9 cellular contexts compared by ENCODE assay signal in the genomic region with DNA sequence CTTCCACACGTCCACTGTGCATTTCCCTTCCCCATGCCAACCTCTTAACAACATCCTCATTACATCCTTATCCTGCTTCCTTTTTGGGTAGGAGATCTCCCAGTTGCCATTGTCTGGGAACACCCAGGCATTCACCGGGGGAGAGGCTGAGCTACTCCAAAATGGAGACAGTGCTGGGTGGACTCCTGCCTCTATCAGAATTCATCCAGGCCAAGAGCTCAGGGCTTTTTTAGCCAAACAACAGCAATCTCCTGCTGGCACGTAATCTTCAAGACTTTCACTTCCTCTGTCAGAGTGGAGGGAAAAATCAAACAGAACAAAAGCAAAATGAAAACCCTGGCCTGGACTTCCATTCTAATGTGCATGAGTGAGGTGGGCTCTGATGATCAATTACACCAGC.
A peak's percentile ranks its signal among the peaks of the same experiment; 100 is the strongest.
DNase-seq lines count a peak whose midpoint lies in the region; ATAC-seq and TF ChIP-seq lines count a peak whose summit lies in the region.
"Had no signal": no experiment of that assay in that cellular context is flagged by ENCODE, and none has a peak within 500 bp of the region (broad histone marks: within the 10 kb centered on the region; RNA-seq: fewer than 3 reads in every experiment).

No MANE protein-coding gene starts in this region.

- no peaks in the 10 kb centered on the region for H3K9me3 Mint-ChIP-seq in activated CD4-positive, alpha-beta T cell treated with anti-CD3 and anti-CD28 coated beads, Interleukin-2, amount 10 ng/mL, durations not matched to agents 24 days and 14 days
- H3K9me3 Mint-ChIP-seq: activated naive CD8-positive, alpha-beta T cell treated with anti-CD3 and anti-CD28 coated beads, Interleukin-2, amount 10 ng/mL, durations not matched to agents 7 days and 5 days had no signal

- no peaks in the 10 kb centered on the region for H3K79me2 ChIP-seq in Karpas-422 (ENCODE audit: low read length)

- no peak overlapping the region for H3K9ac ChIP-seq in Karpas-422 (ENCODE audit: low read length)

- H3K27ac Mint-ChIP-seq in activated CD4-positive, alpha-beta T cell treated with anti-CD3 and anti-CD28 coated beads, Interleukin-2, amount 10 ng/mL, durations not matched to agents 24 days and 14 days = peak overlapping the region; percentile 59
- H3K27ac Mint-ChIP-seq: activated naive CD8-positive, alpha-beta T cell treated with anti-CD3 and anti-CD28 coated beads, Interleukin-2, amount 10 ng/mL, durations not matched to agents 7 days and 5 days had no signal

- WGBS in esophagus muscularis mucosa = 18% methylated on average over 3 of the region's 3 CpGs

- peaks cover 9% of the 10 kb centered on the region for H3K4me1 ChIP-seq in Karpas-422 (ENCODE audit: low read length)
- peaks cover 40 to 65% (median 48%) of the 10 kb centered on the region in 4 donors for H3K4me1 ChIP-seq in esophagus muscularis mucosa
- H3K4me1 ChIP-seq in thoracic aorta (ENCODE audit: control insufficient read depth in 1 of 2, low read depth in 2 of 2) = peaks cover 11 to 52% of the 10 kb centered on the region in 2 donors

- H3K4me3 ChIP-seq in Karpas-422 (ENCODE audit: low read length) (no peak overlapping the region), esophagus muscularis mucosa (no peak overlapping the region), thoracic aorta (no peak overlapping the region)

- no peaks in the 10 kb centered on the region for H3K9me3 ChIP-seq in Karpas-422 (ENCODE audit: low read length)
- no peaks in the 10 kb centered on the region for H3K9me3 ChIP-seq in esophagus muscularis mucosa
- no peaks in the 10 kb centered on the region for H3K9me3 ChIP-seq in thoracic aorta

- no peak for TF ChIP-seq EP300 in esophagus muscularis mucosa (IDR thresholded peaks at IDR 0.05)

- no peak overlapping the region for H3K27ac ChIP-seq in Karpas-422 (ENCODE audit: low read length)
- H3K27ac ChIP-seq in esophagus muscularis mucosa (replicated peaks in 1 of 4) = peak overlapping the region; percentile 13 to 55 (median 32)
- peak overlapping the region; percentile 12 to 26 for H3K27ac ChIP-seq in thoracic aorta

- H3K36me3 ChIP-seq in Karpas-422 (ENCODE audit: insufficient read depth, low read length) (no peaks in the 10 kb centered on the region), esophagus muscularis mucosa (no peaks in the 10 kb centered on the region), thoracic aorta (no peaks in the 10 kb centered on the region)

- H3K27me3 ChIP-seq in Karpas-422 (ENCODE audit: low read length) (no peaks in the 10 kb centered on the region), esophagus muscularis mucosa (no peaks in the 10 kb centered on the region), thoracic aorta (replicated peaks; ENCODE audit: insufficient read depth) (no peaks in the 10 kb centered on the region)

- peaks cover 2% of the 10 kb centered on the region for H3K36me3 Mint-ChIP-seq in activated CD4-positive, alpha-beta T cell treated with anti-CD3 and anti-CD28 coated beads, Interleukin-2, amount 10 ng/mL, durations not matched to agents 24 days and 14 days (ENCODE audit: low read depth)

- H3K4me3 Mint-ChIP-seq in activated CD4-positive, alpha-beta T cell treated with anti-CD3 and anti-CD28 coated beads, Interleukin-2, amount 10 ng/mL, durations not matched to agents 24 days and 14 days = peak overlapping the region; percentile 45
- H3K4me3 Mint-ChIP-seq: activated naive CD8-positive, alpha-beta T cell treated with anti-CD3 and anti-CD28 coated beads, Interleukin-2, amount 10 ng/mL, durations not matched to agents 7 days and 5 days had no signal

- H3K4me2 ChIP-seq in Karpas-422 (ENCODE audit: low read depth, low read length, poor library complexity, severe bottlenecking) = no peak overlapping the region

- no peak for DNase-seq in activated CD4-positive, alpha-beta T cell treated with anti-CD3 and anti-CD28 coated beads, Interleukin-2, amount 10 ng/mL, durations not matched to agents 24 days and 14 days
- no peak for DNase-seq in activated CD4-positive, alpha-beta T cell treated with anti-CD3 and anti-CD28 coated beads for 4 hours
- DNase-seq in Karpas-422 (peak; percentile 48), esophagus muscularis mucosa (ENCODE audit: extremely low spot score) (no peak), thoracic aorta (ENCODE audit: low spot score) (no peak), NCI-H748 (lab: John Stamatoyannopoulos, UW; ENCODE audit: unreplicated experiment) (no peak), AML-193 (lab: John Stamatoyannopoulos, UW) (no peak), C1 segment of cervical spinal cord (lab: John Stamatoyannopoulos, UW) (no peak)
- DNase-seq: activated naive CD8-positive, alpha-beta T cell treated with anti-CD3 and anti-CD28 coated beads, Interleukin-2, amount 10 ng/mL, durations not matched to agents 7 days and 5 days had no signal

- H3K9me2 ChIP-seq in Karpas-422 (replicated peaks; ENCODE audit: insufficient read depth, low read length) = no peaks in the 10 kb centered on the region

- H2AFZ ChIP-seq in Karpas-422 (ENCODE audit: low read length) = no peak overlapping the region

- H3K27me3 Mint-ChIP-seq in activated CD4-positive, alpha-beta T cell treated with anti-CD3 and anti-CD28 coated beads, Interleukin-2, amount 10 ng/mL, durations not matched to agents 24 days and 14 days = peaks cover 4% of the 10 kb centered on the region

- no peak for ATAC-seq in thoracic aorta (ENCODE audit: insufficient number of reproducible peaks, low FRiP score, low read depth)

- peaks cover 7% of the 10 kb centered on the region for H3K4me1 Mint-ChIP-seq in activated CD4-positive, alpha-beta T cell treated with anti-CD3 and anti-CD28 coated beads, Interleukin-2, amount 10 ng/mL, durations not matched to agents 24 days and 14 days

- no peaks in the 10 kb centered on the region for H4K20me1 ChIP-seq in Karpas-422 (ENCODE audit: insufficient read depth, low read depth, low read length)

- TF ChIP-seq CTCF in esophagus muscularis mucosa (IDR thresholded peaks at IDR 0.05) (no peak), thoracic aorta (IDR thresholded peaks at IDR 0.05) (no peak)

- no peak for TF ChIP-seq POLR2A in esophagus muscularis mucosa (IDR thresholded peaks at IDR 0.05; ENCODE audit: low read depth)

- intact Hi-C loops in activated CD4-positive, alpha-beta T cell treated with anti-CD3 and anti-CD28 coated beads, Interleukin-2, amount 10 ng/mL, durations not matched to agents 24 days and 14 days (cut with micrococcal nuclease) = no loop called here
- intact Hi-C loops in esophagus muscularis mucosa (cut with DNase I) = no loop called here
